Comparison of ENCODE assay signal across 28 cellular contexts in genomic region chr20:60341062-60341461, GRCh38.
"Had no signal": no experiment of that assay in that cellular context is flagged by ENCODE, and none has a peak within 500 bp of the region (broad histone marks: within the 10 kb centered on the region; RNA-seq: fewer than 3 reads in every experiment).

No MANE protein-coding gene starts in this region.

- H3K9me3 ChIP-seq: esophagus squamous epithelium, heart right ventricle, prostate gland, right atrium auricular region, sigmoid colon, spleen, testis, tibial artery, upper lobe of left lung had no signal

- H3K27me3 ChIP-seq: esophagus squamous epithelium, right atrium auricular region, sigmoid colon, spleen, testis, tibial artery, upper lobe of left lung had no signal

- H3K4me3 ChIP-seq: coronary artery, esophagus squamous epithelium, heart right ventricle, lung, prostate gland, right atrium auricular region, sigmoid colon, spleen, testis, tibial artery, upper lobe of left lung had no signal

- DNase-seq: dermis blood vessel endothelial cell; effector memory CD8-positive, alpha-beta T cell; erythroblast; esophagus squamous epithelium; foreskin melanocyte; glutamatergic neuron; heart right ventricle; hypothalamus; immature natural killer cell; islet precursor cell; kidney glomerular epithelial cell; naive thymus-derived CD8-positive, alpha-beta T cell; nephron progenitor cell; nucleus accumbens; sigmoid colon; spleen; stimulated activated CD4-positive, alpha-beta T cell treated with anti-CD3 and anti-CD28 coated beads, Interleukin-4, amount 100 ng/mL, for 4 hours; stimulated activated naive CD8-positive, alpha-beta T cell treated with anti-CD3 and anti-CD28 coated beads, Interleukin-15, Interleukin-2, amounts not matched to agents 100 U/mL and 50 U/mL, for 24 hours; substantia nigra; testis; tibial artery; upper lobe of left lung had no signal

- H3K36me3 ChIP-seq: esophagus squamous epithelium, heart right ventricle, prostate gland, right atrium auricular region, sigmoid colon, spleen, tibial artery, upper lobe of left lung had no signal

- ATAC-seq: effector memory CD8-positive, alpha-beta T cell; heart right ventricle; left lobe of liver; naive thymus-derived CD8-positive, alpha-beta T cell; stimulated activated memory B cell treated with anti-CD40 and anti-IgM and Interleukin-4, amounts not matched to agents 10 μg/mL and 1 μg/mL and 100 μg/mL, for 72 hours; stimulated activated naive CD8-positive, alpha-beta T cell treated with anti-CD3 and anti-CD28 coated beads, Interleukin-15, Interleukin-2, amounts not matched to agents 100 U/mL and 50 U/mL, for 24 hours had no signal

- H3K27ac ChIP-seq: coronary artery, esophagus squamous epithelium, heart right ventricle, prostate gland, right atrium auricular region, sigmoid colon, spleen, testis, tibial artery, upper lobe of left lung had no signal
